ENCODE assay signal across 8 cellular contexts in genomic region chr15:41332788-41333527, GRCh38. TPM values are rescaled to one million over a fixed set of nuclear protein-coding genes. Genes with fewer than 3 reads are reported as not detected.
DNase-seq lines count a peak whose midpoint lies in the region; ATAC-seq and TF ChIP-seq lines count a peak whose summit lies in the region.

NUSAP1 (plus strand) TSS chr15:41332881; CDS start chr15:41332958, 77 bp downstream.

- peak within 1 kb of the TSS; percentile 97 for H3K4me3 Mint-ChIP-seq in Calu3 (ENCODE audit: low read depth, unreplicated experiment)
- peak within 1 kb of the TSS; percentile 100 for H3K4me3 Mint-ChIP-seq in neural progenitor cell

- H3K27ac Mint-ChIP-seq in Calu3 (ENCODE audit: unreplicated experiment) (peak within 1 kb of the TSS; percentile 87), neural progenitor cell (peak within 1 kb of the TSS; percentile 99)

- H2AFZ ChIP-seq in neural progenitor cell (replicated peaks) = peak within 1 kb of the TSS; percentile 98

- H3K4me2 ChIP-seq in neural progenitor cell = peak within 1 kb of the TSS; percentile 89

- H3K27me3 ChIP-seq in esophagus squamous epithelium (no peaks in the 10 kb centered on the region), neural progenitor cell (no peaks in the 10 kb centered on the region)

- H3F3A ChIP-seq in neural progenitor cell (ENCODE audit: low read depth) = peaks cover 29% of the 10 kb centered on the region

- ATAC-seq in GM19324 (IDR thresholded peaks at IDR 0.05; ENCODE audit: low FRiP score, unreplicated experiment) (peak; percentile 20), HG03439 (IDR thresholded peaks at IDR 0.05; ENCODE audit: unreplicated experiment) (peak; percentile 26)

- H4K20me1 ChIP-seq in neural progenitor cell (ENCODE audit: low read depth) = peaks cover 46% of the 10 kb centered on the region

- H3K9ac ChIP-seq in neural progenitor cell = peak within 1 kb of the TSS; percentile 73

- TSS peak; percentile 83 for BruUV-seq in Calu3 (replicated peaks; lab: Mats Ljungman, UMichigan)

- H3K36me3 Mint-ChIP-seq in Calu3 (ENCODE audit: insufficient read depth, unreplicated experiment) (peaks cover 37% of the 10 kb centered on the region), neural progenitor cell (peaks cover 17% of the 10 kb centered on the region)

- H3K79me2 ChIP-seq in neural progenitor cell (ENCODE audit: low read depth) = peaks cover 74% of the 10 kb centered on the region

- no peaks in the 10 kb centered on the region for H3K36me3 ChIP-seq in esophagus squamous epithelium
- H3K36me3 ChIP-seq in neural progenitor cell = peaks cover 2% of the 10 kb centered on the region

- CTCF ChIA-PET in Calu3 (lab: Charles Lee) = no interaction called here

- H3K9me3 Mint-ChIP-seq in Calu3 (ENCODE audit: low read depth, unreplicated experiment) (no peaks in the 10 kb centered on the region), neural progenitor cell (no peaks in the 10 kb centered on the region)

- TF ChIP-seq POLR2A in esophagus squamous epithelium (IDR thresholded peaks at IDR 0.05) = peak in 3 of 4 donors; percentile 78 to 96 (median 78)

- intact Hi-C loops in Calu3 (cut with micrococcal nuclease; ENCODE audit: unreplicated experiment) (loop anchor here (10.0 kb wide), 1 partner anchor 78 kb away; no protein-coding TSS in a partner anchor), esophagus squamous epithelium (cut with DNase I) (no loop called here)

- H3K4me3 ChIP-seq in esophagus squamous epithelium (peak within 1 kb of the TSS; percentile 71 to 97 (median 88)), neural progenitor cell (peak within 1 kb of the TSS; percentile 91)

- H3K4me1 ChIP-seq in esophagus squamous epithelium = peaks cover 3 to 44% (median 4%) of the 10 kb centered on the region in 3 donors
- H3K4me1 ChIP-seq in neural progenitor cell = peaks cover 22% of the 10 kb centered on the region

- DNase-seq in Calu3 = no peak
- peak; percentile 56 for DNase-seq in SKM-1 (lab: John Stamatoyannopoulos, UW; ENCODE audit: unreplicated experiment)
- DNase-seq in esophagus squamous epithelium (lab: John Stamatoyannopoulos, UW) = no peak
- no peak for DNase-seq in neural progenitor cell (ENCODE audit: low spot score)
- DNase-seq in COR-L47 (lab: John Stamatoyannopoulos, UW) = no peak
- DNase-seq in NCI-H774 (lab: John Stamatoyannopoulos, UW) = no peak

- H3K9me3 ChIP-seq in esophagus squamous epithelium (no peaks in the 10 kb centered on the region), neural progenitor cell (ENCODE audit: low read depth) (no peaks in the 10 kb centered on the region)

- H3K27ac ChIP-seq in esophagus squamous epithelium (peak within 1 kb of the TSS; percentile 77 to 94 (median 84)), neural progenitor cell (peak within 1 kb of the TSS; percentile 68)

- 0 to 1% methylated on average over 17 to 22 of the region's 39 CpGs for WGBS in esophagus squamous epithelium, 2 donors

- no peaks in the 10 kb centered on the region for H3K27me3 Mint-ChIP-seq in Calu3 (ENCODE audit: unreplicated experiment)
- H3K27me3 Mint-ChIP-seq in neural progenitor cell (ENCODE audit: insufficient read depth, low read depth) = peaks cover 2% of the 10 kb centered on the region

- no peak for TF ChIP-seq CTCF in Calu3 (IDR thresholded peaks at IDR 0.05; ENCODE audit: unreplicated experiment)
- TF ChIP-seq CTCF in esophagus squamous epithelium (IDR thresholded peaks at IDR 0.05) = no peak
- TF ChIP-seq CTCF in neural progenitor cell (IDR thresholded peaks at IDR 0.05) = no peak

- H3K4me1 Mint-ChIP-seq in Calu3 (ENCODE audit: low read depth, unreplicated experiment) (peaks cover 11% of the 10 kb centered on the region), neural progenitor cell (peaks cover 25% of the 10 kb centered on the region)

RNA-seq across cellular contexts. Expression of gene NUSAP1, which starts in this region (rescaled TPM):
- total RNA-seq in Calu3 (2022) (70.9 and 88.0 TPM in 2 replicates), esophagus squamous epithelium (10 to 100 TPM; 26.5 to 47.7 (median 37.6) TPM), neural progenitor cell (ENCODE audit: low replicate concordance) (388 and 525 TPM in 2 replicates)
